8 cellular contexts compared by ENCODE assay signal in genomic region chr2:69305712-69306611, GRCh38.
DNase-seq lines count a peak whose midpoint lies in the region; ATAC-seq and TF ChIP-seq lines count a peak whose summit lies in the region.

No MANE protein-coding gene starts in this region.

- TF ChIP-seq CTCF in WTC11 (IDR thresholded peaks at IDR 0.05) (no peak), hepatocyte (IDR thresholded peaks at IDR 0.05; ENCODE audit: poor library complexity) (no peak)

- H3K9me3 Mint-ChIP-seq in WTC11: peaks cover 11% of the 10 kb centered on the region

- peak overlapping the region; percentile 65 for H2AFZ ChIP-seq in hepatocyte

- ATAC-seq in WTC11 (peak; percentile 6), HG03095 (IDR thresholded peaks at IDR 0.05; ENCODE audit: unreplicated experiment) (no peak), GM19467 (IDR thresholded peaks at IDR 0.05; ENCODE audit: unreplicated experiment) (no peak)

- WGBS in hepatocyte (ENCODE audit: low lambda C conversion rate, missing lambda C conversion rate): 33% methylated on average over 32 of the region's 32 CpGs

- peak; percentile 78 for DNase-seq in H7
- DNase-seq in WTC11 (ENCODE audit: low spot score): peak; percentile 40
- peak; percentile 34 for DNase-seq in hepatocyte (ENCODE audit: low spot score)
- DNase-seq in MG63: no peak
- DNase-seq in stimulated activated CD4-positive, alpha-beta T cell treated with anti-CD3 and anti-CD28 coated beads, Interleukin-2, amount 100 ng/mL, for 48 hours: no peak

- peak overlapping the region; percentile 79 for H3K4me3 Mint-ChIP-seq in WTC11

- peak overlapping the region; percentile 69 for H3K27ac ChIP-seq in hepatocyte

- H3K9me3 ChIP-seq in hepatocyte (ENCODE audit: low read depth): no peaks in the 10 kb centered on the region
- no peaks in the 10 kb centered on the region for H3K9me3 ChIP-seq in skeletal muscle satellite cell (replicated peaks; ENCODE audit: low read length)
- no peaks in the 10 kb centered on the region; the same call in 1 of the 2 replicates for H3K9me3 ChIP-seq in MG63

- H3K36me3 ChIP-seq in H7 (replicated peaks; ENCODE audit: control insufficient read depth, insufficient read depth, low read length) (no peaks in the 10 kb centered on the region), hepatocyte (replicated peaks; ENCODE audit: insufficient read depth, low read depth) (no peaks in the 10 kb centered on the region), skeletal muscle satellite cell (ENCODE audit: insufficient read depth, low read length) (no peaks in the 10 kb centered on the region), MG63 (no peaks in the 10 kb centered on the region)

- H3K79me2 ChIP-seq in hepatocyte: no peaks in the 10 kb centered on the region

- POLR2A ChIA-PET in WTC11 (lab: Charles Lee): interaction anchor here (0.6 kb wide), 1 partner anchor 130 kb away, joined by 3 read pairs; no protein-coding TSS in a partner anchor

- H4K20me1 ChIP-seq in hepatocyte (ENCODE audit: insufficient read depth, poor library complexity, severe bottlenecking): no peaks in the 10 kb centered on the region

- no peaks in the 10 kb centered on the region for H3K9me2 ChIP-seq in hepatocyte (replicated peaks; ENCODE audit: insufficient read depth)

- H3K27me3 ChIP-seq in H7 (ENCODE audit: control insufficient read depth, insufficient read depth, low read length): peaks cover 21% of the 10 kb centered on the region
- peaks cover 16% of the 10 kb centered on the region for H3K27me3 ChIP-seq in hepatocyte
- no peaks in the 10 kb centered on the region for H3K27me3 ChIP-seq in skeletal muscle satellite cell (ENCODE audit: control insufficient read depth, insufficient read depth, low read length)
- H3K27me3 ChIP-seq in MG63: no peaks in the 10 kb centered on the region

- peak overlapping the region; percentile 98 for H3K9ac ChIP-seq in skeletal muscle satellite cell (ENCODE audit: low read depth, low read length)

- CTCF ChIA-PET in WTC11 (lab: Charles Lee): interaction anchor here (0.5 to 2.6 kb wide), 39 partner anchors 7 to 818 kb away, joined by 3 to 24 read pairs (median 4); partner anchors contain the start of genes ANTXR1 and NFU1

- H3K4me2 ChIP-seq in hepatocyte: peak overlapping the region; percentile 92
- peak overlapping the region; percentile 100 for H3K4me2 ChIP-seq in skeletal muscle satellite cell (ENCODE audit: low read length)

- H3K4me3 ChIP-seq in H7 (ENCODE audit: insufficient read depth, low read depth, low read length): peak overlapping the region; percentile 66
- peak overlapping the region; percentile 38 for H3K4me3 ChIP-seq in hepatocyte
- peak overlapping the region; percentile 78 for H3K4me3 ChIP-seq in skeletal muscle satellite cell (ENCODE audit: low read length)
- no peak overlapping the region for H3K4me3 ChIP-seq in MG63

- peaks cover 2% of the 10 kb centered on the region; the same call in 1 of the 2 replicates for H3K36me3 Mint-ChIP-seq in WTC11

- peaks cover 16% of the 10 kb centered on the region for H3K4me1 Mint-ChIP-seq in WTC11

- H3K27me3 Mint-ChIP-seq in WTC11 (ENCODE audit: low read depth): peaks cover 35% of the 10 kb centered on the region

- no peak overlapping the region for H3K27ac Mint-ChIP-seq in WTC11

- H3K4me1 ChIP-seq in hepatocyte (ENCODE audit: insufficient read depth) (peaks cover 36% of the 10 kb centered on the region), skeletal muscle satellite cell (ENCODE audit: control insufficient read depth, insufficient read depth, low read length) (peaks cover 47% of the 10 kb centered on the region)

TF ChIP-seq in WTC11, 78 proteins besides CTCF, POLR2A, EP300 and RAD21:
- TF ChIP-seq, protein P1, sequence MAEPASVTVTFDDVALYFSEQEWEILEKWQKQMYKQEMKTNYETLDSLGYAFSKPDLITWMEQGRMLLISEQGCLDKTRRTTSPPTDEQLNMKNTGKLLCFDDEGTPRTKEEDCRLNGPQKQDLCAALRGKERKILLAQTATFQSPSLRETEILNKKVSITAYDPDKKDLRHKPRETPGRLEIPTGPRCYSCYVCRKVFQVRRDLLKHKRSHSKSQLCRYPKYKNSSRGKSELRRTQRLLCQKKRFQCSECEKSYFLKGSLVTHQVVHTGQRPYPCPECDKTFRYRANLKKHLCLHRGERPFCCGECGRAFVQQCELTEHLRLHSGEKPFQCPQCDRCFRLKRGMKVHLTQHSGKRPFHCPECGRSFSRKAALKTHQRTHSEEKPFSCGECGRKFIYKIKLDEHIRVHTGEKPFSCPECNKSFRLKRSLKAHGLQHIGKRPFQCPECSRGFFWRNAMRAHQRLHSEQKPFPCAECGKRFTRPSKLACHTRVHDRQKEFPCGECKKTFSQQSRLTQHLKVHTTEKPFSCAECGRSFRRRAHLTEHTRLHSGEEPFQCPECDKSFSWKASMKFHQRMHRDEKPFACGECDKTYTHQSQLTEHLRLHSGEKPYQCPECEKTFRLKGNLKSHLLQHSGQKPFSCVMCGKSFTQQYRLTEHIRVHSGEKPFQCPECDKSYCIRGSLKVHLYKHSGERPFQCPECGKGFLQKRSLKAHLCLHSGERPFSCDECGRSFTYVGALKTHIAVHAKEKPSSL (CRISPR knock-in tag; conservative IDR thresholded peaks at IDR 0.05): no peak
- 0 out of 2 replicates have a peak, but pooled peaks have one; percentile 46 for TF ChIP-seq STAT6 (CRISPR knock-in tag; conservative IDR thresholded peaks at IDR 0.05; ENCODE audit: low read depth)
- TF ChIP-seq MXD4 (CRISPR knock-in tag; IDR thresholded peaks at IDR 0.05; ENCODE audit: borderline replicate concordance): no peak
- TF ChIP-seq, protein P2, sequence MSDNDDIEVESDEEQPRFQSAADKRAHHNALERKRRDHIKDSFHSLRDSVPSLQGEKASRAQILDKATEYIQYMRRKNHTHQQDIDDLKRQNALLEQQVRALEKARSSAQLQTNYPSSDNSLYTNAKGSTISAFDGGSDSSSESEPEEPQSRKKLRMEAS (CRISPR knock-in tag; IDR thresholded peaks at IDR 0.05): no peak
- no peak for TF ChIP-seq E2F4 (CRISPR knock-in tag; IDR thresholded peaks at IDR 0.05; ENCODE audit: borderline replicate concordance, low read depth)
TF ChIP-seq in WTC11: peak in this region for 1.

Comparison
In these comparisons a context has a peak if more than half of its experiments do, and no peak if none do; other contexts are left out.
1. DNase-seq: peak in H7 (single experiment), WTC11 (single experiment) and hepatocyte (single experiment); none in MG63 (single experiment) and stimulated activated CD4-positive, alpha-beta T cell treated with anti-CD3 and anti-CD28 coated beads, Interleukin-2, amount 100 ng/mL, for 48 hours (0 of 2).